In genomic region chr14:23544511-23545447, GRCh38 we compare ENCODE assay signal across 11 cellular contexts. TPM values are rescaled to one million over a fixed set of nuclear protein-coding genes. Genes with fewer than 3 reads are reported as not detected.
A peak's percentile ranks its signal among the peaks of the same experiment; 100 is the strongest.
DNase-seq lines count a peak whose midpoint lies in the region; ATAC-seq and TF ChIP-seq lines count a peak whose summit lies in the region.
"Had no signal": no experiment of that assay in that cellular context is flagged by ENCODE, and none has a peak within 500 bp of the region (broad histone marks: within the 10 kb centered on the region; RNA-seq: fewer than 3 reads in every experiment).

No MANE protein-coding gene starts in this region.

- TF ChIP-seq EP300 in transverse colon (IDR thresholded peaks at IDR 0.05; ENCODE audit: low read depth), result no peak

- no peak for TF ChIP-seq POLR2A in transverse colon (IDR thresholded peaks at IDR 0.05)
- TF ChIP-seq POLR2A in thyroid gland (IDR thresholded peaks at IDR 0.05), result no peak

- H3K4me3 Mint-ChIP-seq in WTC11, result peak overlapping the region; percentile 57
- H3K4me3 Mint-ChIP-seq in CD4-positive, alpha-beta T cell, result no peak overlapping the region
- H3K4me3 Mint-ChIP-seq in activated CD8-positive, alpha-beta T cell treated with anti-CD3 and anti-CD28 coated beads for 36 hours, result no peak overlapping the region
- H3K4me3 Mint-ChIP-seq: activated T-helper 1 cell treated with anti-CD3 and anti-CD28 coated beads, Interleukin-12 subunit alpha, Interleukin-12 subunit beta, Interleukin-2, Interleukin-4 antibody, amounts not matched to agents 30 ng/mL and 10 ng/mL and 1 ng/mL, durations not matched to agents 14 hours and 24 hours and 36 hours had no signal

- H3K27me3 ChIP-seq in iPS-15b (ENCODE audit: control insufficient read depth, insufficient read depth, low read length) (no peaks in the 10 kb centered on the region), transverse colon (peaks cover under 1% of the 10 kb centered on the region), thyroid gland (no peaks in the 10 kb centered on the region)
- H3K27me3 ChIP-seq in CD4-positive, alpha-beta T cell (ENCODE audit: control insufficient read depth, insufficient read depth, low read length), result peaks cover 4% of the 10 kb centered on the region
- H3K27me3 ChIP-seq: sigmoid colon had no signal

- H3K9me3 ChIP-seq in iPS-15b (ENCODE audit: control insufficient read depth, insufficient read depth, low read length) (no peaks in the 10 kb centered on the region), transverse colon (no peaks in the 10 kb centered on the region), thyroid gland (no peaks in the 10 kb centered on the region)
- H3K9me3 ChIP-seq in CD4-positive, alpha-beta T cell (ENCODE audit: control insufficient read depth, low read length), result no peaks in the 10 kb centered on the region
- H3K9me3 ChIP-seq: sigmoid colon had no signal

- CTCF ChIA-PET in WTC11 (lab: Charles Lee), result interaction anchor here (0.6 to 3.1 kb wide), 7 partner anchors 14 to 150 kb away, joined by 3 to 23 read pairs (median 6); no protein-coding TSS in a partner anchor
- CTCF ChIA-PET in CD4-positive, alpha-beta T cell (lab: Charles Lee), result no interaction called here
- CTCF ChIA-PET in activated CD8-positive, alpha-beta T cell treated with anti-CD3 and anti-CD28 coated beads for 36 hours (lab: Charles Lee), result interaction anchor here (0.8 to 8.3 kb wide), 2 partner anchors 14 to 66 kb away, joined by 3 to 78 read pairs; partner anchors contain the start of gene THTPA

- peaks cover 59% of the 10 kb centered on the region for H3K4me1 ChIP-seq in iPS-15b (ENCODE audit: control insufficient read depth, insufficient read depth, low read length)
- peaks cover 0 to 7% (median 0%) of the 10 kb centered on the region in 4 donors for H3K4me1 ChIP-seq in transverse colon
- no peaks in the 10 kb centered on the region for H3K4me1 ChIP-seq in thyroid gland
- H3K4me1 ChIP-seq: sigmoid colon had no signal

- H3K27ac ChIP-seq in transverse colon, result no peak overlapping the region
- no peak overlapping the region for H3K27ac ChIP-seq in thyroid gland
- H3K27ac ChIP-seq in CD4-positive, alpha-beta T cell (ENCODE audit: low read depth, low read length), result no peak overlapping the region
- H3K27ac ChIP-seq: 22Rv1, sigmoid colon had no signal

- POLR2A ChIA-PET in WTC11 (lab: Charles Lee), result interaction anchor here (0.6 to 7.8 kb wide), 5 partner anchors 7 to 226 kb away, joined by 3 to 100 read pairs (median 5); partner anchors contain the start of gene THTPA
- POLR2A ChIA-PET in CD4-positive, alpha-beta T cell (lab: Charles Lee), result no interaction called here
- POLR2A ChIA-PET in activated CD8-positive, alpha-beta T cell treated with anti-CD3 and anti-CD28 coated beads for 36 hours (lab: Charles Lee), result no interaction called here

- ATAC-seq in WTC11, result peak; percentile 59
- ATAC-seq in CD4-positive, alpha-beta T cell (ENCODE audit: poor library complexity), result no peak
- ATAC-seq in activated CD8-positive, alpha-beta T cell treated with anti-CD3 and anti-CD28 coated beads for 36 hours, result no peak

- H3K9me3 Mint-ChIP-seq in WTC11, result no peaks in the 10 kb centered on the region
- H3K9me3 Mint-ChIP-seq in CD4-positive, alpha-beta T cell, result no peaks in the 10 kb centered on the region
- H3K9me3 Mint-ChIP-seq in activated CD8-positive, alpha-beta T cell treated with anti-CD3 and anti-CD28 coated beads for 36 hours, result no peaks in the 10 kb centered on the region
- H3K9me3 Mint-ChIP-seq: activated T-helper 1 cell treated with anti-CD3 and anti-CD28 coated beads, Interleukin-12 subunit alpha, Interleukin-12 subunit beta, Interleukin-2, Interleukin-4 antibody, amounts not matched to agents 30 ng/mL and 10 ng/mL and 1 ng/mL, durations not matched to agents 14 hours and 24 hours and 36 hours had no signal

- H3K4me3 ChIP-seq in iPS-15b (ENCODE audit: low read depth, low read length) (peak overlapping the region; percentile 50), transverse colon (no peak overlapping the region), thyroid gland (replicated peaks in 1 of 3) (no peak overlapping the region)
- H3K4me3 ChIP-seq: sigmoid colon had no signal

- H3K27me3 Mint-ChIP-seq in WTC11 (ENCODE audit: low read depth), result no peaks in the 10 kb centered on the region
- H3K27me3 Mint-ChIP-seq in CD4-positive, alpha-beta T cell, result peaks cover 1% of the 10 kb centered on the region
- no peaks in the 10 kb centered on the region for H3K27me3 Mint-ChIP-seq in activated CD8-positive, alpha-beta T cell treated with anti-CD3 and anti-CD28 coated beads for 36 hours

- 48 to 58% methylated on average over 7 to 25 of the region's 25 CpGs for WGBS in transverse colon (ENCODE audit: low coverage in 1 of 2), 2 donors
- WGBS in thyroid gland, 2 donors, result 44 to 51% methylated on average over 24 to 25 of the region's 25 CpGs

- intact Hi-C loops in transverse colon (cut with DNase I; ENCODE audit: low total_unique reads) (no loop called here), thyroid gland (cut with DNase I) (no loop called here)
- intact Hi-C loops in CD4-positive, alpha-beta T cell (cut with DNase I, micrococcal nuclease), result loop anchor here in 1 of 2 experiments (5.0 kb wide), 1 partner anchor 217 kb away; no protein-coding TSS in a partner anchor
- intact Hi-C loops in activated CD8-positive, alpha-beta T cell treated with anti-CD3 and anti-CD28 coated beads for 36 hours (cut with micrococcal nuclease), result no loop called here

- H3K9ac ChIP-seq in iPS-15b (ENCODE audit: low read depth, low read length), result peak overlapping the region; percentile 48

- H3K36me3 ChIP-seq in iPS-15b (ENCODE audit: control insufficient read depth, insufficient read depth, low read length) (peaks cover 6% of the 10 kb centered on the region), transverse colon (no peaks in the 10 kb centered on the region), thyroid gland (no peaks in the 10 kb centered on the region)

- peak; percentile 52 for DNase-seq in DMS53 (lab: John Stamatoyannopoulos, UW)
- no peak for DNase-seq in DMS53 treated with DMSO at 0.1 percent for 48 hours (lab: John Stamatoyannopoulos, UW; ENCODE audit: unreplicated experiment)
- DNase-seq in WTC11 (ENCODE audit: low spot score), result peak; percentile 86
- peak; percentile 33 for DNase-seq in transverse colon
- DNase-seq in thyroid gland, result no peak
- no peak for DNase-seq in CD4-positive, alpha-beta T cell
- DNase-seq in activated CD8-positive, alpha-beta T cell treated with anti-CD3 and anti-CD28 coated beads for 36 hours, result no peak
- DNase-seq: sigmoid colon had no signal

- H3K36me3 Mint-ChIP-seq in WTC11, result peaks cover 12% of the 10 kb centered on the region
- no peaks in the 10 kb centered on the region for H3K36me3 Mint-ChIP-seq in CD4-positive, alpha-beta T cell (ENCODE audit: low read depth)
- H3K36me3 Mint-ChIP-seq in activated CD8-positive, alpha-beta T cell treated with anti-CD3 and anti-CD28 coated beads for 36 hours (ENCODE audit: low read depth), result no peaks in the 10 kb centered on the region

- no peak overlapping the region; the same call in none of the 2 replicates for H3K27ac Mint-ChIP-seq in WTC11
- H3K27ac Mint-ChIP-seq in CD4-positive, alpha-beta T cell, result no peak overlapping the region
- no peak overlapping the region for H3K27ac Mint-ChIP-seq in activated CD8-positive, alpha-beta T cell treated with anti-CD3 and anti-CD28 coated beads for 36 hours
- H3K27ac Mint-ChIP-seq: activated T-helper 1 cell treated with anti-CD3 and anti-CD28 coated beads, Interleukin-12 subunit alpha, Interleukin-12 subunit beta, Interleukin-2, Interleukin-4 antibody, amounts not matched to agents 30 ng/mL and 10 ng/mL and 1 ng/mL, durations not matched to agents 14 hours and 24 hours and 36 hours had no signal

- TF ChIP-seq CTCF in WTC11 (IDR thresholded peaks at IDR 0.05) (no peak), transverse colon (IDR thresholded peaks at IDR 0.05) (no peak), thyroid gland (IDR thresholded peaks at IDR 0.05) (no peak)
- no peak for TF ChIP-seq CTCF in CD4-positive, alpha-beta T cell (IDR thresholded peaks at IDR 0.05)
- no peak for TF ChIP-seq CTCF in activated CD8-positive, alpha-beta T cell treated with anti-CD3 and anti-CD28 coated beads for 36 hours (IDR thresholded peaks at IDR 0.05)

- peaks cover 22% of the 10 kb centered on the region for H3K4me1 Mint-ChIP-seq in WTC11
- H3K4me1 Mint-ChIP-seq in CD4-positive, alpha-beta T cell (ENCODE audit: low read depth), result no peaks in the 10 kb centered on the region
- H3K4me1 Mint-ChIP-seq in activated CD8-positive, alpha-beta T cell treated with anti-CD3 and anti-CD28 coated beads for 36 hours (ENCODE audit: low read depth), result no peaks in the 10 kb centered on the region

- in situ Hi-C loops in transverse colon (cut with MboI; ENCODE audit: low pct_ligation_motif_present in 1 of 4, low pct_unique_long_range_greater_than_20kb in 1 of 4, low sequenced_read_pairs in 3 of 4), result no loop called here

TF ChIP-seq in WTC11, 78 proteins besides CTCF, POLR2A, EP300 and RAD21 (continues in another document):
- TF ChIP-seq ZNF121 (CRISPR knock-in tag; IDR thresholded peaks at IDR 0.05) (peak; percentile 97), FOXP1 (CRISPR knock-in tag; IDR thresholded peaks at IDR 0.05; ENCODE audit: borderline replicate concordance) (no peak), NR1H2 (CRISPR knock-in tag; IDR thresholded peaks at IDR 0.05) (no peak)

RNA-seq across cellular contexts. Expression of gene ZFHX2, which starts 6.8 kb away (rescaled TPM):
- total RNA-seq in WTC11 (2021) (16.4 to 26.2 TPM (median 25.7 TPM) in 3 replicates), transverse colon (1 to 10 TPM in 1 of 4 donors, under 1 TPM in 3; 0.20 to 1.1 (median 0.68) TPM), thyroid gland (1 to 10 TPM in 3 of 4 donors, under 1 TPM in 1; 0.46 to 2.3 (median 1.4) TPM)
- under 1 TPM; 0.19 to 0.22 TPM for total RNA-seq in CD4-positive, alpha-beta T cell
- 1 to 10 TPM in 1 of 2 experiments, under 1 TPM in 1; 0.78 to 1.0 TPM for total RNA-seq in activated CD8-positive, alpha-beta T cell treated with anti-CD3 and anti-CD28 coated beads for 36 hours

RNA-seq across cellular contexts. Expression of gene THTPA, which starts 11.3 kb away (rescaled TPM):
- total RNA-seq in WTC11 (2021) (20.0 to 26.2 TPM (median 25.4 TPM) in 3 replicates), transverse colon (10 to 100 TPM in 3 of 4 donors, 1 to 10 TPM in 1; 6.8 to 34.0 (median 26.0) TPM), thyroid gland (10 to 100 TPM; 15.3 to 48.1 (median 28.3) TPM)
- total RNA-seq in CD4-positive, alpha-beta T cell, result 10 to 100 TPM; 13.0 to 13.4 TPM
- total RNA-seq in activated CD8-positive, alpha-beta T cell treated with anti-CD3 and anti-CD28 coated beads for 36 hours, result 1 to 10 TPM; 5.1 to 7.6 TPM

RNA-seq across cellular contexts. Expression of gene AP1G2, which starts 22.8 kb away (rescaled TPM):
- total RNA-seq in WTC11 (2021) (108 to 122 TPM (median 115 TPM) in 3 replicates), transverse colon (100 to 1,000 TPM; 163 to 508 (median 237) TPM), thyroid gland (100 to 1,000 TPM in 3 of 4 donors, 10 to 100 TPM in 1; 71.6 to 128 (median 114) TPM)
- total RNA-seq in CD4-positive, alpha-beta T cell, result 100 to 1,000 TPM; 193 to 198 TPM
- total RNA-seq in activated CD8-positive, alpha-beta T cell treated with anti-CD3 and anti-CD28 coated beads for 36 hours, result 100 to 1,000 TPM; 146 to 155 TPM

RNA-seq across cellular contexts. Expression of gene JPH4, which starts 33.8 kb away (rescaled TPM):
- 50.1 to 62.0 TPM (median 60.0 TPM) in 3 replicates for total RNA-seq in WTC11 (2021)
- total RNA-seq in transverse colon, result under 1 TPM in 2 of 4 donors, not detected in 2; 0.27 to 0.48 TPM
- total RNA-seq in thyroid gland, result under 1 TPM in 3 of 4 donors, not detected in 1; 0.11 to 0.54 (median 0.27) TPM
- not detected for total RNA-seq in CD4-positive, alpha-beta T cell
- under 1 TPM; 0.25 to 0.51 TPM for total RNA-seq in activated CD8-positive, alpha-beta T cell treated with anti-CD3 and anti-CD28 coated beads for 36 hours
- total RNA-seq: activated T-helper 1 cell treated with anti-CD3 and anti-CD28 coated beads, Interleukin-12 subunit alpha, Interleukin-12 subunit beta, Interleukin-2, Interleukin-4 antibody, amounts not matched to agents 30 ng/mL and 10 ng/mL and 1 ng/mL, durations not matched to agents 14 hours and 24 hours and 36 hours had no signal

Comparison
In these comparisons a context has a peak if more than half of its experiments do, and no peak if none do; other contexts are left out.
1. DNase-seq: peak in DMS53 (single experiment), WTC11 (single experiment) and transverse colon (single experiment); none in DMS53 treated with DMSO at 0.1 percent for 48 hours (single experiment), thyroid gland (0 of 2), CD4-positive, alpha-beta T cell (0 of 10) and activated CD8-positive, alpha-beta T cell treated with anti-CD3 and anti-CD28 coated beads for 36 hours (single experiment).